31 cellular contexts compared by ENCODE assay signal in genomic region chr19:44059229-44059628, GRCh38.
"Had no signal": no experiment of that assay in that cellular context is flagged by ENCODE, and none has a peak within 500 bp of the region (broad histone marks: within the 10 kb centered on the region; RNA-seq: fewer than 3 reads in every experiment).

No MANE protein-coding gene starts in this region.

- H3K27me3 ChIP-seq: adrenal gland, body of pancreas, esophagus muscularis mucosa, foreskin keratinocyte, gastrocnemius medialis, heart left ventricle had no signal

- H3K4me3 ChIP-seq: adrenal gland, body of pancreas, esophagus muscularis mucosa, gastrocnemius medialis, heart left ventricle had no signal

- H3K4me1 ChIP-seq: adrenal gland, body of pancreas, esophagus muscularis mucosa, foreskin keratinocyte, gastrocnemius medialis, heart left ventricle had no signal

- H3K9me3 ChIP-seq: adrenal gland had no signal

- DNase-seq: activated CD4-positive, alpha-beta memory T cell treated with anti-CD3 and anti-CD28 coated beads for 36 hours; activated CD4-positive, alpha-beta T cell treated with anti-CD3 and anti-CD28 coated beads for 36 hours; activated CD4-positive, alpha-beta T cell treated with anti-CD3 and anti-CD28 coated beads, Interleukin-2, amount 10 ng/mL, durations not matched to agents 24 days and 14 days; activated CD4-positive, CD25-positive, alpha-beta regulatory T cell; activated CD4-positive, CD25-positive, alpha-beta regulatory T cell treated with anti-CD3 and anti-CD28 coated beads, Interleukin-2, amount 50 U/mL, for 72 hours; activated CD8-positive, alpha-beta memory T cell treated with anti-CD3 and anti-CD28 coated beads, Interleukin-2, amount 10 ng/mL, durations not matched to agents 7 days and 5 days; activated CD8-positive, alpha-beta memory T cell treated with anti-CD3 and anti-CD28 coated beads, Interleukin-2, amount 50 U/mL, for 4 hours; activated CD8-positive, alpha-beta T cell treated with anti-CD3 and anti-CD28 coated beads, Interleukin-2, amount 10 ng/mL, durations not matched to agents 7 days and 5 days; activated effector memory CD4-positive, alpha-beta T cell treated with anti-CD3 and anti-CD28 coated beads, Interleukin-2, amount 50 U/mL, for 16 hours; activated naive CD4-positive, alpha-beta T cell treated with anti-CD3 and anti-CD28 coated beads for 36 hours; activated naive CD8-positive, alpha-beta T cell treated with anti-CD3 and anti-CD28 coated beads for 36 hours; activated naive CD8-positive, alpha-beta T cell treated with anti-CD3 and anti-CD28 coated beads, Interleukin-2, amount 50 U/mL, for 24 hours; activated T-cell treated with anti-CD3 and anti-CD28 coated beads, Interleukin-2, amount 50 U/mL, for 1 hour; activated T-cell treated with anti-CD3 and anti-CD28 coated beads, Interleukin-2, amount 50 U/mL, for 48 hours; adrenal gland; amygdala; aorta; body of pancreas; caudate nucleus; cortex of kidney; dermis blood vessel endothelial cell; effector CD4-positive, alpha-beta T cell; effector memory CD8-positive, alpha-beta T cell; erythroblast; foreskin keratinocyte; gastrocnemius medialis; glutamatergic neuron; heart left ventricle; T-helper 2 cell had no signal

- FAIRE-seq: colon had no signal

- H3K27ac ChIP-seq: adrenal gland, body of pancreas, esophagus muscularis mucosa, foreskin keratinocyte, gastrocnemius medialis, heart left ventricle had no signal
